ENCODE assay signal across 21 cellular contexts in the genomic region with DNA sequence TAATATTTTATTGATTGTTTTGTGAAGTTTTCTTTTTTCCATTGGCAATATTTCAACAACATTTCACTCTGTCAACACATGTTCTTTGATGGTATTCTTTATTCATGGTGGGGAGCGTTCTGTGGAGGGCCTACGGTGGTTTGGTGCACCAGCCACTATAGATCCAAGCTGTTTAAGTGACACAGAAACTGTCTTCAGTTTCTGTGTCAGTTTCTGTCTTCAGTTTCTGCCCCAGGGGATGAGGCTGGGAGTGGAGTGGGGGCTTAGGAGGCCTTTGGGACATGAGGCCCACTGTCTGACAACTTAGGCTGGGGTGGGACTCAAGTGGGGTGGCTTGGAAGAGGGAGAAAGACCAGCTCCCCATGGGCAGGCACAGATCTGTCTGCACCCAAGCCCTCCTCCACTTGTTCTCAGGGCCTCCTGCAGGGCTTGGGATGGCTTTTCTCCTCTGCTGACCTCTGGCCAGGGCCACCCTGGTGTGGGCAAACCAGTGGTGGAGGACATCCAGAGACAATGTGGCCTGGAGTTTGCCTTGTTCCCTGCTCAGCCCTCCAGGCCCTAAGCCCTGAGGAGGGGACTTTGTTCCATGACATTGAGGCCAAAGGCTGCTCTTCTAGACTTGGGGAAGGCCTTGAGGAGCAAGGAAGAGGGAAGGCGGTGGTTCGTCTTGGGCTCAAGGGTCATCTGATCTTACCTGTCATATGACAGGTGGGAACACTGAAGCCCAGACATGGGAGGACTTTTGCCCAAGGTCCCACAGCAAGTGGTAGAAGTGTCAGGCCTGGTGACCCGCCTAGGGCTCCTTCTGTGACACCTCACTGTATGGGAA.
"Had no signal": no experiment of that assay in that cellular context is flagged by ENCODE, and none has a peak within 500 bp of the region (broad histone marks: within the 10 kb centered on the region; RNA-seq: fewer than 3 reads in every experiment).

No MANE protein-coding gene starts in this region.

- H3K4me3 ChIP-seq: lower lobe of right lung had no signal

- H3K4me1 ChIP-seq: foreskin keratinocyte had no signal

- H3K4me3 Mint-ChIP-seq: activated CD8-positive, alpha-beta T cell treated with anti-CD3 and anti-CD28 coated beads, Interleukin-2, amount 10 ng/mL, durations not matched to agents 7 days and 5 days; brain; natural killer cell had no signal

- H3K27me3 ChIP-seq: foreskin keratinocyte had no signal

- H3K9me3 Mint-ChIP-seq: activated naive CD4-positive, alpha-beta T cell treated with anti-CD3 and anti-CD28 coated beads, Interleukin-2, amount 50 U/mL, for 72 hours; brain; natural killer cell had no signal

- ATAC-seq: activated CD8-positive, alpha-beta T cell treated with anti-CD3 and anti-CD28 coated beads, Interleukin-2, amount 10 ng/mL, durations not matched to agents 7 days and 5 days; activated naive CD4-positive, alpha-beta T cell treated with anti-CD3 and anti-CD28 coated beads, Interleukin-2, amount 50 U/mL, for 72 hours; foreskin keratinocyte; lower lobe of right lung; natural killer cell; stimulated activated naive CD8-positive, alpha-beta T cell treated with anti-CD3 and anti-CD28 coated beads, Interleukin-15, Interleukin-2, amounts not matched to agents 100 U/mL and 50 U/mL, for 24 hours had no signal

- DNase-seq: activated CD4-positive, alpha-beta T cell treated with anti-CD3 and anti-CD28 coated beads for 1 hour; activated CD4-positive, alpha-beta T cell treated with anti-CD3 and anti-CD28 coated beads, Interleukin-2, amount 50 U/mL, for 1 hour; activated CD8-positive, alpha-beta T cell treated with anti-CD3 and anti-CD28 coated beads, Interleukin-2, amount 10 ng/mL, durations not matched to agents 7 days and 5 days; activated gamma-delta T cell treated with Interleukin-2 at 50 U/mL for 16 hours; activated T-cell treated with anti-CD3 and anti-CD28 coated beads, Interleukin-2, amount 50 U/mL, for 1 hour; caudate nucleus; dermis blood vessel endothelial cell; effector CD8-positive, alpha-beta T cell; foreskin keratinocyte; hypothalamus; lower lobe of right lung; natural killer cell; retina; stimulated activated CD4-positive, alpha-beta T cell treated with anti-CD3 and anti-CD28 coated beads, Interleukin-12 subunit alpha, Interleukin-12 subunit beta, amount 100 ng/mL, for 4 hours; stimulated activated CD4-positive, alpha-beta T cell treated with anti-CD3 and anti-CD28 coated beads, Interleukin-4, amount 100 ng/mL, for 4 hours; stimulated activated naive CD8-positive, alpha-beta T cell treated with anti-CD3 and anti-CD28 coated beads, Interleukin-15, Interleukin-2, amounts not matched to agents 100 U/mL and 50 U/mL, for 24 hours; T-helper 1 cell; T-helper 9 cell had no signal

- H3K27ac ChIP-seq: foreskin keratinocyte, lower lobe of right lung had no signal

- H3K27me3 Mint-ChIP-seq: progenitor cell of endocrine pancreas had no signal

- H3K36me3 ChIP-seq: lower lobe of right lung had no signal

- H3K27ac Mint-ChIP-seq: activated CD8-positive, alpha-beta T cell treated with anti-CD3 and anti-CD28 coated beads, Interleukin-2, amount 10 ng/mL, durations not matched to agents 7 days and 5 days; activated naive CD4-positive, alpha-beta T cell treated with anti-CD3 and anti-CD28 coated beads, Interleukin-2, amount 50 U/mL, for 72 hours; natural killer cell; progenitor cell of endocrine pancreas had no signal

- H3K9me3 ChIP-seq: lower lobe of right lung had no signal

- H3K36me3 Mint-ChIP-seq: activated naive CD4-positive, alpha-beta T cell treated with anti-CD3 and anti-CD28 coated beads, Interleukin-2, amount 50 U/mL, for 72 hours; brain; natural killer cell had no signal
